ENCODE assay signal across 12 cellular contexts in genomic region chr4:83082777-83083176, GRCh38. TPM values are rescaled to one million over a fixed set of nuclear protein-coding genes. Genes with fewer than 3 reads are reported as not detected.
A peak's percentile ranks its signal among the peaks of the same experiment; 100 is the strongest.
DNase-seq lines count a peak whose midpoint lies in the region; ATAC-seq and TF ChIP-seq lines count a peak whose summit lies in the region.
"Had no signal": no experiment of that assay in that cellular context is flagged by ENCODE, and none has a peak within 500 bp of the region (broad histone marks: within the 10 kb centered on the region; RNA-seq: fewer than 3 reads in every experiment).

No MANE protein-coding gene starts in this region.

- no peak overlapping the region for H3K4me3 ChIP-seq in CD4-positive, CD25-positive, alpha-beta regulatory T cell (ENCODE audit: low read depth, low read length)
- H3K4me3 ChIP-seq in left ventricle myocardium inferior = no peak overlapping the region
- H3K4me3 ChIP-seq in tibial nerve = no peak overlapping the region
- H3K4me3 ChIP-seq: ovary had no signal

- no peak overlapping the region for H3K27ac ChIP-seq in CD4-positive, CD25-positive, alpha-beta regulatory T cell (ENCODE audit: insufficient read depth, low read length, poor library complexity, severe bottlenecking)
- H3K27ac ChIP-seq in left ventricle myocardium inferior (replicated peaks) = no peak overlapping the region
- no peak overlapping the region for H3K27ac ChIP-seq in tibial nerve
- H3K27ac ChIP-seq: ovary had no signal

- POLR2A ChIA-PET in GM10248 (lab: Yijun Ruan, JAX) = no interaction called here

- peaks cover 14% of the 10 kb centered on the region for H3K36me3 Mint-ChIP-seq in CD4-positive, CD25-positive, alpha-beta regulatory T cell
- H3K36me3 Mint-ChIP-seq in T-helper 17 cell (ENCODE audit: low read depth) = no peaks in the 10 kb centered on the region

- H3K4me1 Mint-ChIP-seq in CD4-positive, CD25-positive, alpha-beta regulatory T cell = peaks cover 9 to 31% (median 28%) of the 10 kb centered on the region in 4 donors
- peaks cover 27% of the 10 kb centered on the region for H3K4me1 Mint-ChIP-seq in T-helper 17 cell

- peak in 1 of 3 donors; percentile 33 for DNase-seq in CD4-positive, CD25-positive, alpha-beta regulatory T cell
- no peak for DNase-seq in T-helper 17 cell
- no peak for DNase-seq in left colon
- DNase-seq in left ventricle myocardium inferior = no peak
- no peak for DNase-seq in tibial nerve (ENCODE audit: low spot score in 2 of 2)
- DNase-seq in OCI-M2 (lab: John Stamatoyannopoulos, UW; ENCODE audit: unreplicated experiment) = no peak
- no peak for DNase-seq in GM10248 (ENCODE audit: extremely low spot score)
- DNase-seq: effector CD8-positive, alpha-beta T cell; NCI-H446 treated with DMSO at 0.1 percent for 48 hours; ovary had no signal

- intact Hi-C loops in left colon (cut with DNase I, micrococcal nuclease) = no loop called here
- intact Hi-C loops in left ventricle myocardium inferior (cut with micrococcal nuclease) = no loop called here

- no peaks in the 10 kb centered on the region for H3K36me3 ChIP-seq in CD4-positive, CD25-positive, alpha-beta regulatory T cell (ENCODE audit: control insufficient read depth, insufficient read depth, low read length)
- H3K36me3 ChIP-seq in left ventricle myocardium inferior (no peaks in the 10 kb centered on the region), tibial nerve (peaks cover 0 to 7% (median 0%) of the 10 kb centered on the region in 3 donors)
- H3K36me3 ChIP-seq: ovary had no signal

- TF ChIP-seq CTCF in left ventricle myocardium inferior (IDR thresholded peaks at IDR 0.05; ENCODE audit: borderline replicate concordance) (no peak), tibial nerve (IDR thresholded peaks at IDR 0.05) (no peak), GM10248 (IDR thresholded peaks at IDR 0.05; ENCODE audit: control extremely low read depth, extremely low read depth, low read depth, missing control alignments) (no peak)

- H3K4me1 ChIP-seq in CD4-positive, CD25-positive, alpha-beta regulatory T cell (ENCODE audit: control insufficient read depth, insufficient read depth, low read length, poor library complexity, severe bottlenecking) = peaks cover 32% of the 10 kb centered on the region
- H3K4me1 ChIP-seq in left ventricle myocardium inferior = peaks cover 4% of the 10 kb centered on the region
- H3K4me1 ChIP-seq in tibial nerve = no peaks in the 10 kb centered on the region

- peak overlapping the region in 1 of 4 donors; percentile 20 for H3K4me3 Mint-ChIP-seq in CD4-positive, CD25-positive, alpha-beta regulatory T cell
- no peak overlapping the region for H3K4me3 Mint-ChIP-seq in T-helper 17 cell
- H3K4me3 Mint-ChIP-seq: stimulated activated naive CD8-positive, alpha-beta T cell treated with anti-CD3 and anti-CD28 coated beads, Interleukin-15, Interleukin-2, amounts not matched to agents 100 ng/mL and 50 ng/mL, for 24 hours had no signal

- TF ChIP-seq POLR2A in tibial nerve (IDR thresholded peaks at IDR 0.05) = no peak

- 81 to 85% methylated on average over 4 of the region's 4 CpGs for WGBS in tibial nerve, 2 donors

- no peak for ATAC-seq in CD4-positive, CD25-positive, alpha-beta regulatory T cell (ENCODE audit: low read depth in 2 of 2)
- ATAC-seq in GM18511 (IDR thresholded peaks at IDR 0.05; ENCODE audit: unreplicated experiment) (peak; percentile 33), T-helper 17 cell (no peak), left colon (peak; percentile 44)

- CTCF ChIA-PET in GM10248 (lab: Yijun Ruan, JAX) = interaction anchor here (1.1 to 1.9 kb wide), 2 partner anchors 8 to 28 kb away, joined by 3 to 5 read pairs; no protein-coding TSS in a partner anchor

- no peak for TF ChIP-seq EP300 in tibial nerve (IDR thresholded peaks at IDR 0.05)

- no peaks in the 10 kb centered on the region for H3K9me3 ChIP-seq in CD4-positive, CD25-positive, alpha-beta regulatory T cell (ENCODE audit: control insufficient read depth in 2 of 2, low read length in 2 of 2)
- no peaks in the 10 kb centered on the region for H3K9me3 ChIP-seq in T-helper 17 cell (ENCODE audit: control insufficient read depth, low read length, poor library complexity, severe bottlenecking)
- H3K9me3 ChIP-seq in left ventricle myocardium inferior (replicated peaks) = peaks cover 16% of the 10 kb centered on the region
- H3K9me3 ChIP-seq in tibial nerve = peaks cover 0 to 17% (median 0%) of the 10 kb centered on the region in 4 donors
- H3K9me3 ChIP-seq: ovary had no signal

- H3K9me3 Mint-ChIP-seq in CD4-positive, CD25-positive, alpha-beta regulatory T cell = peaks cover 0 to 6% (median 0%) of the 10 kb centered on the region in 7 donors
- H3K9me3 Mint-ChIP-seq: stimulated activated naive CD8-positive, alpha-beta T cell treated with anti-CD3 and anti-CD28 coated beads, Interleukin-15, Interleukin-2, amounts not matched to agents 100 ng/mL and 50 ng/mL, for 24 hours had no signal

- H3K27ac Mint-ChIP-seq in CD4-positive, CD25-positive, alpha-beta regulatory T cell = peak overlapping the region; percentile 62 to 96 (median 88)
- peak overlapping the region; percentile 95 for H3K27ac Mint-ChIP-seq in T-helper 17 cell
- H3K27ac Mint-ChIP-seq: stimulated activated naive CD8-positive, alpha-beta T cell treated with anti-CD3 and anti-CD28 coated beads, Interleukin-15, Interleukin-2, amounts not matched to agents 100 ng/mL and 50 ng/mL, for 24 hours had no signal

- H3K27me3 ChIP-seq in CD4-positive, CD25-positive, alpha-beta regulatory T cell (ENCODE audit: control insufficient read depth, insufficient read depth, low read length) = no peaks in the 10 kb centered on the region
- H3K27me3 ChIP-seq in left ventricle myocardium inferior (ENCODE audit: low read depth) = no peaks in the 10 kb centered on the region
- no peaks in the 10 kb centered on the region for H3K27me3 ChIP-seq in tibial nerve
- H3K27me3 ChIP-seq: ovary had no signal

- peaks cover 2% of the 10 kb centered on the region for H3K27me3 Mint-ChIP-seq in CD4-positive, CD25-positive, alpha-beta regulatory T cell
- no peaks in the 10 kb centered on the region for H3K27me3 Mint-ChIP-seq in T-helper 17 cell
- H3K27me3 Mint-ChIP-seq: stimulated activated naive CD8-positive, alpha-beta T cell treated with anti-CD3 and anti-CD28 coated beads, Interleukin-15, Interleukin-2, amounts not matched to agents 100 ng/mL and 50 ng/mL, for 24 hours had no signal

RNA-seq across cellular contexts. Expression of gene PLAC8, which starts 31.8 kb away (rescaled TPM):
- total RNA-seq in CD4-positive, CD25-positive, alpha-beta regulatory T cell = 70.0 TPM
- polyA plus RNA-seq in CD4-positive, CD25-positive, alpha-beta regulatory T cell = 100 to 1,000 TPM; 128 to 236 (median 189) TPM
- total RNA-seq in T-helper 17 cell (100 to 1,000 TPM; 146 to 182 TPM), left colon (1,000 to 10,000 TPM in 1 of 2 donors, 100 to 1,000 TPM in 1; 955 to 1,006 TPM), left ventricle myocardium inferior (1.5 TPM), tibial nerve (1 to 10 TPM in 2 of 4 donors, under 1 TPM in 1, not detected in 1; 0.20 to 5.7 (median 5.4) TPM)

RNA-seq across cellular contexts. Expression of gene COPS4, which starts 47.8 kb away (rescaled TPM):
- 25.3 TPM for total RNA-seq in CD4-positive, CD25-positive, alpha-beta regulatory T cell
- polyA plus RNA-seq in CD4-positive, CD25-positive, alpha-beta regulatory T cell = 10 to 100 TPM; 59.1 to 76.8 (median 63.6) TPM
- total RNA-seq in T-helper 17 cell = 10 to 100 TPM; 24.1 to 25.4 TPM
- 10 to 100 TPM; 22.9 to 23.7 TPM for total RNA-seq in left colon
- 53.6 TPM for total RNA-seq in left ventricle myocardium inferior
- 10 to 100 TPM; 29.5 to 62.1 (median 43.0) TPM for total RNA-seq in tibial nerve

Comparison
In these comparisons a context has a peak if more than half of its experiments do, and no peak if none do; other contexts are left out.
1. ATAC-seq: peak in GM18511 (single experiment) and left colon (single experiment); none in CD4-positive, CD25-positive, alpha-beta regulatory T cell (0 of 2) and T-helper 17 cell (single experiment).
2. RNA of gene PLAC8, which starts 31.8 kb away (total RNA-seq): 955 to 1,006 TPM in left colon, 146 to 182 TPM in T-helper 17 cell and 70.0 TPM in CD4-positive, CD25-positive, alpha-beta regulatory T cell (single experiment); 0.20 to 5.7 TPM in tibial nerve and 1.5 TPM in left ventricle myocardium inferior (single experiment); every median in the first group is over 10 times any median in the second.